Comparison of ENCODE assay signal across 1 cellular context in genomic region chr17:39729280-39729851, GRCh38.
TF ChIP-seq lines count a peak whose summit lies in the region.

No MANE protein-coding gene starts in this region.

TF ChIP-seq in GM23338, 12 proteins besides CTCF, POLR2A, EP300 and RAD21 (continued from another document):
- TF ChIP-seq ETS1 (IDR thresholded peaks at IDR 0.05) (no peak), NANOG (IDR thresholded peaks at IDR 0.05; ENCODE audit: borderline replicate concordance) (no peak), JUNB (IDR thresholded peaks at IDR 0.05; ENCODE audit: unreplicated experiment) (no peak), CREB1 (CRISPR knock-in tag; IDR thresholded peaks at IDR 0.05; ENCODE audit: low read depth) (no peak), REST (IDR thresholded peaks at IDR 0.05; ENCODE audit: unreplicated experiment) (no peak), EZH2phosphoT487 (IDR thresholded peaks at IDR 0.05; ENCODE audit: unreplicated experiment) (no peak), STAT1 (IDR thresholded peaks at IDR 0.05; ENCODE audit: unreplicated experiment) (no peak), POLR2AphosphoS5 (IDR thresholded peaks at IDR 0.05; ENCODE audit: low read depth) (no peak)
